Comparison of ENCODE assay signal across 26 cellular contexts in genomic region chr5:6602441-6602840, GRCh38. TPM values are rescaled to one million over a fixed set of nuclear protein-coding genes. Genes with fewer than 3 reads are reported as not detected.
DNase-seq lines count a peak whose midpoint lies in the region; ATAC-seq, FAIRE-seq and TF ChIP-seq lines count a peak whose summit lies in the region.
"Had no signal": no experiment of that assay in that cellular context is flagged by ENCODE, and none has a peak within 500 bp of the region (broad histone marks: within the 10 kb centered on the region; RNA-seq: fewer than 3 reads in every experiment).

No MANE protein-coding gene starts in this region.

- CTCF ChIA-PET in HepG2 (lab: Yijun Ruan, JAX; ENCODE audit: low intra/inter-chr PET ratio, low total read pairs) = no interaction called here
- CTCF ChIA-PET in activated CD8-positive, alpha-beta memory T cell treated with anti-CD3 and anti-CD28 coated beads, Interleukin-2, amount 10 ng/mL, durations not matched to agents 7 days and 5 days (lab: Charles Lee) = no interaction called here

- H3K27me3 Mint-ChIP-seq in osteocyte (ENCODE audit: unreplicated experiment) = no peaks in the 10 kb centered on the region
- no peaks in the 10 kb centered on the region for H3K27me3 Mint-ChIP-seq in activated CD8-positive, alpha-beta memory T cell treated with anti-CD3 and anti-CD28 coated beads, Interleukin-2, amount 10 ng/mL, durations not matched to agents 7 days and 5 days
- H3K27me3 Mint-ChIP-seq: CD4-positive, alpha-beta T cell; CD8-positive, alpha-beta memory T cell had no signal

- no peak for FAIRE-seq in HepG2 (lab: Jason Lieb, UNC)
- FAIRE-seq: A549, D721Med, GM12891, GM18507, H54 had no signal

- 92% methylated on average over 7 of the region's 7 CpGs for WGBS in liver
- 100% methylated on average over 7 of the region's 7 CpGs for WGBS in HepG2 (ENCODE audit: low lambda C conversion rate)

- peaks cover 4 to 66% (median 38%) of the 10 kb centered on the region in 4 donors for H3K36me3 ChIP-seq in liver (ENCODE audit: control insufficient read depth in 4 of 4, insufficient read depth in 3 of 4, low read depth in 1 of 4, low read length in 3 of 4)
- peaks cover 40 to 82% of the 10 kb centered on the region in 2 experiments for H3K36me3 ChIP-seq in HepG2 (replicated peaks in 1 of 2; ENCODE audit: control insufficient read depth in 1 of 2, insufficient read depth in 2 of 2, low read length in 2 of 2)

- TF ChIP-seq CTCF in liver (IDR thresholded peaks at IDR 0.05; ENCODE audit: low read depth, low read length, missing input control) (no peak), HepG2 (CRISPR knock-in tag; IDR thresholded peaks at IDR 0.05) (no peak), osteocyte (IDR thresholded peaks at IDR 0.05) (no peak)

- in situ Hi-C loops in HepG2 (cut with HindIII; ENCODE audit: extremely low pct_ligation_motif_present, low pct_unique_long_range_greater_than_20kb) = no loop called here

- H3K4me3 Mint-ChIP-seq in osteocyte (ENCODE audit: unreplicated experiment) = no peak overlapping the region
- H3K4me3 Mint-ChIP-seq in activated CD8-positive, alpha-beta memory T cell treated with anti-CD3 and anti-CD28 coated beads, Interleukin-2, amount 10 ng/mL, durations not matched to agents 7 days and 5 days = no peak overlapping the region
- H3K4me3 Mint-ChIP-seq: CD14-positive monocyte; CD4-positive, alpha-beta T cell; CD8-positive, alpha-beta memory T cell; HFFc6 had no signal

- H3K4me1 ChIP-seq in liver (ENCODE audit: control insufficient read depth in 4 of 4, insufficient read depth in 4 of 4, low read length in 3 of 4) (peaks cover 5 to 28% (median 17%) of the 10 kb centered on the region in 4 donors), HepG2 (ENCODE audit: insufficient read depth, low read length) (no peaks in the 10 kb centered on the region)
- H3K4me1 ChIP-seq: A549, BE2C, HAP-1 had no signal

- H3K79me2 ChIP-seq in HepG2 (ENCODE audit: insufficient read depth, low read length) = no peaks in the 10 kb centered on the region

- peak overlapping the region; percentile 67 to 79 for H3K27ac ChIP-seq in liver (ENCODE audit: low read depth in 1 of 2, low read length in 2 of 2)
- H3K27ac ChIP-seq in HepG2 (ENCODE audit: extremely low read length, insufficient read depth, low read length) = no peak overlapping the region
- H3K27ac ChIP-seq: A549; BLaER1 treated with 17β-estradiol and CSF1 and Interleukin-3, amounts not matched to agents 10 nM and 100 nM had no signal

- TF ChIP-seq POLR2A in HepG2 (IDR thresholded peaks at IDR 0.05; ENCODE audit: insufficient read depth in 1 of 2, low read depth in 2 of 2, low read length in 2 of 2) = no peak

- POLR2A ChIA-PET in HepG2 (lab: Yijun Ruan, JAX) = no interaction called here

- no peaks in the 10 kb centered on the region for H4K20me1 ChIP-seq in HepG2 (ENCODE audit: insufficient read depth, low read length)

- TF ChIP-seq RAD21 in liver (IDR thresholded peaks at IDR 0.05) (no peak), HepG2 (CRISPR knock-in tag; IDR thresholded peaks at IDR 0.05) (no peak)

- ATAC-seq in HepG2 (no peak), GM19467 (IDR thresholded peaks at IDR 0.05; ENCODE audit: unreplicated experiment) (no peak)
- no peak for ATAC-seq in activated CD8-positive, alpha-beta memory T cell treated with anti-CD3 and anti-CD28 coated beads, Interleukin-2, amount 10 ng/mL, durations not matched to agents 7 days and 5 days
- ATAC-seq: A549 had no signal

- H3K9me3 ChIP-seq in liver (ENCODE audit: control insufficient read depth in 4 of 4, low read length in 3 of 4) = no peaks in the 10 kb centered on the region
- no peaks in the 10 kb centered on the region for H3K9me3 ChIP-seq in HepG2 (ENCODE audit: low read length)
- H3K9me3 ChIP-seq: A549; BE2C; BLaER1 treated with 17β-estradiol and CSF1 and Interleukin-3, amounts not matched to agents 10 nM and 100 nM; HAP-1 had no signal

- TF ChIP-seq EP300 in HepG2 (IDR thresholded peaks at IDR 0.05; ENCODE audit: low read depth in 2 of 2, low read length in 2 of 2) = no peak
- no peak for TF ChIP-seq EP300 in HepG2 (CRISPR knock-in tag; IDR thresholded peaks at IDR 0.05; ENCODE audit: borderline replicate concordance)

- no peak overlapping the region for H3K27ac Mint-ChIP-seq in osteocyte (ENCODE audit: unreplicated experiment)
- H3K27ac Mint-ChIP-seq in activated CD8-positive, alpha-beta memory T cell treated with anti-CD3 and anti-CD28 coated beads, Interleukin-2, amount 10 ng/mL, durations not matched to agents 7 days and 5 days = no peak overlapping the region
- H3K27ac Mint-ChIP-seq: CD4-positive, alpha-beta T cell; HFFc6 had no signal

- DNase-seq in HepG2 (ENCODE audit: low spot score) = no peak
- DNase-seq in cerebellum (ENCODE audit: low spot score) = peak; percentile 78
- DNase-seq in osteocyte (ENCODE audit: extremely low spot score, unreplicated experiment) = peak; percentile 23
- no peak for DNase-seq in activated CD8-positive, alpha-beta memory T cell treated with anti-CD3 and anti-CD28 coated beads, Interleukin-2, amount 10 ng/mL, durations not matched to agents 7 days and 5 days
- DNase-seq: 8988T; ACHN; AML-193; BE2C; CD4-positive, alpha-beta T cell; CD8-positive, alpha-beta memory T cell; DMS 273 treated with DMSO at 0.1 percent for 48 hours; DMS79; EL; GF-D8; GOT3; HFFc6 had no signal

- H3K27me3 ChIP-seq in liver (ENCODE audit: control insufficient read depth in 4 of 4, insufficient read depth in 4 of 4, low read length in 3 of 4) (no peaks in the 10 kb centered on the region), HepG2 (ENCODE audit: control insufficient read depth in 1 of 2, insufficient read depth in 2 of 2, low read length in 2 of 2) (no peaks in the 10 kb centered on the region)
- H3K27me3 ChIP-seq: BE2C; BLaER1 treated with 17β-estradiol and CSF1 and Interleukin-3, amounts not matched to agents 10 nM and 100 nM had no signal

- no peak overlapping the region for H3K9ac ChIP-seq in liver (ENCODE audit: low read depth in 1 of 2, low read length in 2 of 2)
- no peak overlapping the region for H3K9ac ChIP-seq in HepG2 (ENCODE audit: insufficient read depth, low read depth, low read length)
- H3K9ac ChIP-seq: BLaER1 treated with 17β-estradiol and CSF1 and Interleukin-3, amounts not matched to agents 10 nM and 100 nM had no signal

- BruUV-seq in HepG2 (replicated peaks; lab: Mats Ljungman, UMichigan) = no TSS peak

- intact Hi-C loops in HepG2 (cut with micrococcal nuclease; ENCODE audit: unreplicated experiment) = no loop called here

- H3K4me3 ChIP-seq in liver (ENCODE audit: low read depth in 1 of 3, low read length in 3 of 3) (no peak overlapping the region), HepG2 (replicated peaks in 1 of 3; ENCODE audit: insufficient read depth in 1 of 3, low read depth in 2 of 3, low read length in 3 of 3) (no peak overlapping the region)
- H3K4me3 ChIP-seq: A549; BLaER1 treated with 17β-estradiol and CSF1 and Interleukin-3, amounts not matched to agents 10 nM and 100 nM; HAP-1 had no signal

- no peaks in the 10 kb centered on the region for H3K9me3 Mint-ChIP-seq in osteocyte (ENCODE audit: unreplicated experiment)
- H3K9me3 Mint-ChIP-seq in activated CD8-positive, alpha-beta memory T cell treated with anti-CD3 and anti-CD28 coated beads, Interleukin-2, amount 10 ng/mL, durations not matched to agents 7 days and 5 days (ENCODE audit: low read depth) = no peaks in the 10 kb centered on the region
- H3K9me3 Mint-ChIP-seq: CD14-positive monocyte; CD4-positive, alpha-beta T cell; HFFc6 had no signal

- H3K36me3 Mint-ChIP-seq in osteocyte (ENCODE audit: unreplicated experiment) = peaks cover 64% of the 10 kb centered on the region
- H3K36me3 Mint-ChIP-seq in activated CD8-positive, alpha-beta memory T cell treated with anti-CD3 and anti-CD28 coated beads, Interleukin-2, amount 10 ng/mL, durations not matched to agents 7 days and 5 days = peaks cover 73% of the 10 kb centered on the region

- H3K4me1 Mint-ChIP-seq in osteocyte (ENCODE audit: unreplicated experiment) = no peaks in the 10 kb centered on the region
- no peaks in the 10 kb centered on the region for H3K4me1 Mint-ChIP-seq in activated CD8-positive, alpha-beta memory T cell treated with anti-CD3 and anti-CD28 coated beads, Interleukin-2, amount 10 ng/mL, durations not matched to agents 7 days and 5 days
- H3K4me1 Mint-ChIP-seq: CD8-positive, alpha-beta memory T cell had no signal

- no peak overlapping the region for H3K4me2 ChIP-seq in HepG2 (ENCODE audit: low read depth, low read length)
- H3K4me2 ChIP-seq: A549; BLaER1 treated with 17β-estradiol and CSF1 and Interleukin-3, amounts not matched to agents 10 nM and 100 nM had no signal

- H2AFZ ChIP-seq in HepG2 (ENCODE audit: low read length) = no peak overlapping the region

RNA-seq across cellular contexts. Expression of gene NSUN2, which starts 30.4 kb away (rescaled TPM):
- total RNA-seq in liver (10 to 100 TPM; 26.9 to 52.2 TPM), HepG2 (2016; rRNA removed; fragmentation: Illumina TruSeq; extraction: Trizol) (69.1 and 71.4 TPM in 2 replicates), cerebellum (42.6 TPM), osteocyte (48.7 and 50.1 TPM in 2 replicates)
- polyA plus RNA-seq in liver (10 to 100 TPM; 27.2 to 29.1 TPM), HepG2 (2011; rRNA removed) (51.7 and 52.1 TPM in 2 replicates)
- 12.3 and 15.9 TPM in 2 replicates for total RNA-seq in HepG2 (2016; cell fraction: cytosol; rRNA removed; fragmentation: Illumina TruSeq; extraction: Trizol; ENCODE audit: low read depth)
- 58.5 and 66.7 TPM in 2 replicates for total RNA-seq in HepG2 (2016; cell fraction: insoluble cytoplasmic fraction; rRNA removed; fragmentation: Illumina TruSeq; extraction: Trizol)
- total RNA-seq in HepG2 (2016; cell fraction: membrane; rRNA removed; fragmentation: Illumina TruSeq; extraction: Trizol) = 16.2 and 18.1 TPM in 2 replicates
- 50.6 and 60.7 TPM in 2 replicates for total RNA-seq in HepG2 (2016; cell fraction: nucleus; rRNA removed; fragmentation: Illumina TruSeq; extraction: Trizol)
- polyA plus RNA-seq in HepG2 (2011; cell fraction: cytosol; rRNA removed) = 24.9 and 27.2 TPM in 2 replicates
- polyA plus RNA-seq in HepG2 (2011; cell fraction: nucleus; rRNA removed) = 138 and 148 TPM in 2 replicates
- polyA plus RNA-seq in HepG2 (2012) = 44.6 and 48.0 TPM in 2 replicates
- 2.3 and 3.1 TPM in 2 replicates for polyA plus RNA-seq in HepG2 (2016; cell fraction: cytosol; fragmentation: Illumina TruSeq; extraction: Trizol; ENCODE audit: low read depth)
- polyA plus RNA-seq in HepG2 (2016; cell fraction: insoluble cytoplasmic fraction; fragmentation: Illumina TruSeq; extraction: Trizol; ENCODE audit: low read depth) = 59.3 and 62.8 TPM in 2 replicates
- 7.1 and 8.4 TPM in 2 replicates for polyA plus RNA-seq in HepG2 (2016; cell fraction: membrane; fragmentation: Illumina TruSeq; extraction: Trizol; ENCODE audit: low read depth)
- polyA plus RNA-seq in HepG2 (2016; cell fraction: nucleus; fragmentation: Illumina TruSeq; extraction: Trizol; ENCODE audit: insufficient read depth, low read depth) = 140 and 147 TPM in 2 replicates
- 25.9 and 113 TPM in 2 replicates for polyA minus RNA-seq in HepG2 (2011; rRNA and poly(A)+ RNA removed; ENCODE audit: low replicate concordance)
- 17.2 and 20.0 TPM in 2 replicates for polyA minus RNA-seq in HepG2 (2011; cell fraction: cytosol; rRNA and poly(A)+ RNA removed)
- polyA minus RNA-seq in HepG2 (2011; cell fraction: nucleus; rRNA and poly(A)+ RNA removed) = 82.3 and 82.4 TPM in 2 replicates
- total RNA-seq in activated CD8-positive, alpha-beta memory T cell treated with anti-CD3 and anti-CD28 coated beads, Interleukin-2, amount 10 ng/mL, durations not matched to agents 7 days and 5 days = 100 to 1,000 TPM in 1 of 2 experiments, 10 to 100 TPM in 1; 79.8 to 111 TPM

RNA-seq across cellular contexts. Expression of gene SRD5A1, which starts 30.8 kb away (rescaled TPM):
- total RNA-seq in liver (10 to 100 TPM in 1 of 2 donors, 1 to 10 TPM in 1; 6.3 to 87.0 TPM), HepG2 (2016; rRNA removed; fragmentation: Illumina TruSeq; extraction: Trizol) (6.1 and 7.1 TPM in 2 replicates), cerebellum (30.8 TPM), osteocyte (25.0 and 28.5 TPM in 2 replicates)
- polyA plus RNA-seq in liver (10 to 100 TPM; 43.1 to 52.2 TPM), HepG2 (2011; rRNA removed) (9.9 and 11.3 TPM in 2 replicates)
- total RNA-seq in HepG2 (2016; cell fraction: cytosol; rRNA removed; fragmentation: Illumina TruSeq; extraction: Trizol; ENCODE audit: low read depth) = 2.8 and 4.1 TPM in 2 replicates
- total RNA-seq in HepG2 (2016; cell fraction: insoluble cytoplasmic fraction; rRNA removed; fragmentation: Illumina TruSeq; extraction: Trizol) = 5.8 and 5.9 TPM in 2 replicates
- total RNA-seq in HepG2 (2016; cell fraction: membrane; rRNA removed; fragmentation: Illumina TruSeq; extraction: Trizol) = 5.5 and 6.5 TPM in 2 replicates
- 4.9 and 7.7 TPM in 2 replicates for total RNA-seq in HepG2 (2016; cell fraction: nucleus; rRNA removed; fragmentation: Illumina TruSeq; extraction: Trizol)
- polyA plus RNA-seq in HepG2 (2011; cell fraction: cytosol; rRNA removed) = 7.8 and 8.2 TPM in 2 replicates
- polyA plus RNA-seq in HepG2 (2011; cell fraction: nucleus; rRNA removed) = 10.7 TPM in 2 replicates
- polyA plus RNA-seq in HepG2 (2012) = 4.4 and 4.9 TPM in 2 replicates
- polyA plus RNA-seq in HepG2 (2016; cell fraction: cytosol; fragmentation: Illumina TruSeq; extraction: Trizol; ENCODE audit: low read depth) = 3.6 and 3.9 TPM in 2 replicates
- polyA plus RNA-seq in HepG2 (2016; cell fraction: insoluble cytoplasmic fraction; fragmentation: Illumina TruSeq; extraction: Trizol; ENCODE audit: low read depth) = 8.8 and 9.6 TPM in 2 replicates
- polyA plus RNA-seq in HepG2 (2016; cell fraction: membrane; fragmentation: Illumina TruSeq; extraction: Trizol; ENCODE audit: low read depth) = 6.4 and 6.8 TPM in 2 replicates
- 8.8 and 9.4 TPM in 2 replicates for polyA plus RNA-seq in HepG2 (2016; cell fraction: nucleus; fragmentation: Illumina TruSeq; extraction: Trizol; ENCODE audit: insufficient read depth, low read depth)
- 19.3 and 93.8 TPM in 2 replicates for polyA minus RNA-seq in HepG2 (2011; rRNA and poly(A)+ RNA removed; ENCODE audit: low replicate concordance)
- polyA minus RNA-seq in HepG2 (2011; cell fraction: cytosol; rRNA and poly(A)+ RNA removed) = 2.8 and 4.6 TPM in 2 replicates
- 10.6 and 11.2 TPM in 2 replicates for polyA minus RNA-seq in HepG2 (2011; cell fraction: nucleus; rRNA and poly(A)+ RNA removed)
- total RNA-seq in activated CD8-positive, alpha-beta memory T cell treated with anti-CD3 and anti-CD28 coated beads, Interleukin-2, amount 10 ng/mL, durations not matched to agents 7 days and 5 days = 10 to 100 TPM; 11.0 to 16.2 TPM

Comparison
In these comparisons a context has a peak if more than half of its experiments do, and no peak if none do; other contexts are left out.
1. DNase-seq: peak in cerebellum (single experiment) and osteocyte (single experiment); none in HepG2 (single experiment) and activated CD8-positive, alpha-beta memory T cell treated with anti-CD3 and anti-CD28 coated beads, Interleukin-2, amount 10 ng/mL, durations not matched to agents 7 days and 5 days (single experiment).